2 cellular contexts compared by ENCODE assay signal in the genomic region with DNA sequence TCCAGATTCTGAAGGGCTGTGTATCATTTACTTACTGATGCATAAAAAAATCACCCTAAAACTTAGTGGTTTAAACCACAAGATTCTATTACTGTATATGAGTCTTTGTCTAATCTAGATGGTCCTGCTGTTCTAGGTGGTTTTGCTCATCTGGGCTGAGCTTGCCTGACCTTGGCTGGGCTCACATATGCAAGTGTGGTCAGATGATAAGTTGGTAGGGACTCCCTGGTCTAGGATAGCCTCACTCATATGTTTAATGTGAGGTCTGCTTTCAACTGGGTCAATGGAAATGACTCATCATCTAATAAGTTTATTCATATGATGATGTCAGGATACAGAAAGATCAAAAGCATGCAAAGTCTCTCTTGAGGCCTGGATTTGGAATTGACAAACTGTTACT.
TF ChIP-seq lines count a peak whose summit lies in the region.

No MANE protein-coding gene starts in this region.

TF ChIP-seq in K562, 482 proteins besides CTCF, POLR2A, EP300 and RAD21 (continued from another document):
- TF ChIP-seq FOXJ2 (tag; IDR thresholded peaks at IDR 0.05) (no peak), ZNF57 (CRISPR knock-in tag; IDR thresholded peaks at IDR 0.05) (no peak), ZNF133 (CRISPR knock-in tag; IDR thresholded peaks at IDR 0.05) (no peak), TCF3 (CRISPR knock-in tag; IDR thresholded peaks at IDR 0.05) (peak; percentile 13; the same call in 1 of the 2 replicates), E2F3 (CRISPR knock-in tag; IDR thresholded peaks at IDR 0.05) (no peak)
- TF ChIP-seq, protein P1, sequence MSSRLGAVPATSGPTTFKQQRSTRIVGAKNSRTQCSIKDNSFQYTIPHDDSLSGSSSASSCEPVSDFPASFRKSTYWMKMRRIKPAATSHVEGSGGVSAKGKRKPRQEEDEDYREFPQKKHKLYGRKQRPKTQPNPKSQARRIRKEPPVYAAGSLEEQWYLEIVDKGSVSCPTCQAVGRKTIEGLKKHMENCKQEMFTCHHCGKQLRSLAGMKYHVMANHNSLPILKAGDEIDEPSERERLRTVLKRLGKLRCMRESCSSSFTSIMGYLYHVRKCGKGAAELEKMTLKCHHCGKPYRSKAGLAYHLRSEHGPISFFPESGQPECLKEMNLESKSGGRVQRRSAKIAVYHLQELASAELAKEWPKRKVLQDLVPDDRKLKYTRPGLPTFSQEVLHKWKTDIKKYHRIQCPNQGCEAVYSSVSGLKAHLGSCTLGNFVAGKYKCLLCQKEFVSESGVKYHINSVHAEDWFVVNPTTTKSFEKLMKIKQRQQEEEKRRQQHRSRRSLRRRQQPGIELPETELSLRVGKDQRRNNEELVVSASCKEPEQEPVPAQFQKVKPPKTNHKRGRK (tag; IDR thresholded peaks at IDR 0.05) = no peak

TF ChIP-seq in HepG2, 621 proteins besides CTCF, POLR2A, EP300 and RAD21 (continued from another document):
- TF ChIP-seq, protein P2, sequence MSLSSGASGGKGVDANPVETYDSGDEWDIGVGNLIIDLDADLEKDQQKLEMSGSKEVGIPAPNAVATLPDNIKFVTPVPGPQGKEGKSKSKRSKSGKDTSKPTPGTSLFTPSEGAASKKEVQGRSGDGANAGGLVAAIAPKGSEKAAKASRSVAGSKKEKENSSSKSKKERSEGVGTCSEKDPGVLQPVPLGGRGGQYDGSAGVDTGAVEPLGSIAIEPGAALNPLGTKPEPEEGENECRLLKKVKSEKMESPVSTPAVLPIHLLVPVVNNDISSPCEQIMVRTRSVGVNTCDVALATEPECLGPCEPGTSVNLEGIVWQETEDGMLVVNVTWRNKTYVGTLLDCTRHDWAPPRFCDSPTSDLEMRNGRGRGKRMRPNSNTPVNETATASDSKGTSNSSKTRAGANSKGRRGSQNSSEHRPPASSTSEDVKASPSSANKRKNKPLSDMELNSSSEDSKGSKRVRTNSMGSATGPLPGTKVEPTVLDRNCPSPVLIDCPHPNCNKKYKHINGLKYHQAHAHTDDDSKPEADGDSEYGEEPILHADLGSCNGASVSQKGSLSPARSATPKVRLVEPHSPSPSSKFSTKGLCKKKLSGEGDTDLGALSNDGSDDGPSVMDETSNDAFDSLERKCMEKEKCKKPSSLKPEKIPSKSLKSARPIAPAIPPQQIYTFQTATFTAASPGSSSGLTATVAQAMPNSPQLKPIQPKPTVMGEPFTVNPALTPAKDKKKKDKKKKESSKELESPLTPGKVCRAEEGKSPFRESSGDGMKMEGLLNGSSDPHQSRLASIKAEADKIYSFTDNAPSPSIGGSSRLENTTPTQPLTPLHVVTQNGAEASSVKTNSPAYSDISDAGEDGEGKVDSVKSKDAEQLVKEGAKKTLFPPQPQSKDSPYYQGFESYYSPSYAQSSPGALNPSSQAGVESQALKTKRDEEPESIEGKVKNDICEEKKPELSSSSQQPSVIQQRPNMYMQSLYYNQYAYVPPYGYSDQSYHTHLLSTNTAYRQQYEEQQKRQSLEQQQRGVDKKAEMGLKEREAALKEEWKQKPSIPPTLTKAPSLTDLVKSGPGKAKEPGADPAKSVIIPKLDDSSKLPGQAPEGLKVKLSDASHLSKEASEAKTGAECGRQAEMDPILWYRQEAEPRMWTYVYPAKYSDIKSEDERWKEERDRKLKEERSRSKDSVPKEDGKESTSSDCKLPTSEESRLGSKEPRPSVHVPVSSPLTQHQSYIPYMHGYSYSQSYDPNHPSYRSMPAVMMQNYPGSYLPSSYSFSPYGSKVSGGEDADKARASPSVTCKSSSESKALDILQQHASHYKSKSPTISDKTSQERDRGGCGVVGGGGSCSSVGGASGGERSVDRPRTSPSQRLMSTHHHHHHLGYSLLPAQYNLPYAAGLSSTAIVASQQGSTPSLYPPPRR (CRISPR knock-in tag; IDR thresholded peaks at IDR 0.05; ENCODE audit: borderline replicate concordance) = no peak
- TF ChIP-seq, protein P3, sequence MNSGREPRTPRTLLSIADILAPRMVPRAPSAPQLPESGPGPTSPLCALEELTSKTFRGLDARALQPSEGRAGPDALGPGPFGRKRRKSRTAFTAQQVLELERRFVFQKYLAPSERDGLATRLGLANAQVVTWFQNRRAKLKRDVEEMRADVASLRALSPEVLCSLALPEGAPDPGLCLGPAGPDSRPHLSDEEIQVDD (CRISPR knock-in tag; IDR thresholded peaks at IDR 0.05; ENCODE audit: borderline replicate concordance) = no peak
- TF ChIP-seq, protein P4, sequence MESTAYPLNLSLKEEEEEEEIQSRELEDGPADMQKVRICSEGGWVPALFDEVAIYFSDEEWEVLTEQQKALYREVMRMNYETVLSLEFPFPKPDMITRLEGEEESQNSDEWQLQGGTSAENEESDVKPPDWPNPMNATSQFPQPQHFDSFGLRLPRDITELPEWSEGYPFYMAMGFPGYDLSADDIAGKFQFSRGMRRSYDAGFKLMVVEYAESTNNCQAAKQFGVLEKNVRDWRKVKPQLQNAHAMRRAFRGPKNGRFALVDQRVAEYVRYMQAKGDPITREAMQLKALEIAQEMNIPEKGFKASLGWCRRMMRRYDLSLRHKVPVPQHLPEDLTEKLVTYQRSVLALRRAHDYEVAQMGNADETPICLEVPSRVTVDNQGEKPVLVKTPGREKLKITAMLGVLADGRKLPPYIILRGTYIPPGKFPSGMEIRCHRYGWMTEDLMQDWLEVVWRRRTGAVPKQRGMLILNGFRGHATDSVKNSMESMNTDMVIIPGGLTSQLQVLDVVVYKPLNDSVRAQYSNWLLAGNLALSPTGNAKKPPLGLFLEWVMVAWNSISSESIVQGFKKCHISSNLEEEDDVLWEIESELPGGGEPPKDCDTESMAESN (CRISPR knock-in tag; conservative IDR thresholded peaks at IDR 0.05) = no peak
- TF ChIP-seq ZNF382 (CRISPR knock-in tag; IDR thresholded peaks at IDR 0.05; ENCODE audit: borderline replicate concordance) (no peak), ZMYM3 (CRISPR knock-in tag; IDR thresholded peaks at IDR 0.05) (no peak), ZKSCAN8 (CRISPR knock-in tag; IDR thresholded peaks at IDR 0.05; ENCODE audit: borderline replicate concordance) (no peak), MIER2 (CRISPR knock-in tag; IDR thresholded peaks at IDR 0.05) (no peak), PLRG1 (conservative IDR thresholded peaks at IDR 0.05) (no peak), TCF12 (IDR thresholded peaks at IDR 0.05) (no peak), TCF12 (CRISPR knock-in tag; IDR thresholded peaks at IDR 0.05) (no peak), CCAR2 (optimal IDR thresholded peaks at IDR 0.05; ENCODE audit: low read depth, low read length) (no peak), SAP130 (CRISPR knock-in tag; IDR thresholded peaks at IDR 0.05; ENCODE audit: low read depth) (no peak), SPEN (CRISPR knock-in tag; IDR thresholded peaks at IDR 0.05; ENCODE audit: low read depth) (no peak), PCBP2 (optimal IDR thresholded peaks at IDR 0.05; ENCODE audit: low read depth, low read length, poor library complexity, severe bottlenecking) (no peak), ZNF614 (CRISPR knock-in tag; IDR thresholded peaks at IDR 0.05; ENCODE audit: borderline replicate concordance) (no peak)
- TF ChIP-seq, protein P5, sequence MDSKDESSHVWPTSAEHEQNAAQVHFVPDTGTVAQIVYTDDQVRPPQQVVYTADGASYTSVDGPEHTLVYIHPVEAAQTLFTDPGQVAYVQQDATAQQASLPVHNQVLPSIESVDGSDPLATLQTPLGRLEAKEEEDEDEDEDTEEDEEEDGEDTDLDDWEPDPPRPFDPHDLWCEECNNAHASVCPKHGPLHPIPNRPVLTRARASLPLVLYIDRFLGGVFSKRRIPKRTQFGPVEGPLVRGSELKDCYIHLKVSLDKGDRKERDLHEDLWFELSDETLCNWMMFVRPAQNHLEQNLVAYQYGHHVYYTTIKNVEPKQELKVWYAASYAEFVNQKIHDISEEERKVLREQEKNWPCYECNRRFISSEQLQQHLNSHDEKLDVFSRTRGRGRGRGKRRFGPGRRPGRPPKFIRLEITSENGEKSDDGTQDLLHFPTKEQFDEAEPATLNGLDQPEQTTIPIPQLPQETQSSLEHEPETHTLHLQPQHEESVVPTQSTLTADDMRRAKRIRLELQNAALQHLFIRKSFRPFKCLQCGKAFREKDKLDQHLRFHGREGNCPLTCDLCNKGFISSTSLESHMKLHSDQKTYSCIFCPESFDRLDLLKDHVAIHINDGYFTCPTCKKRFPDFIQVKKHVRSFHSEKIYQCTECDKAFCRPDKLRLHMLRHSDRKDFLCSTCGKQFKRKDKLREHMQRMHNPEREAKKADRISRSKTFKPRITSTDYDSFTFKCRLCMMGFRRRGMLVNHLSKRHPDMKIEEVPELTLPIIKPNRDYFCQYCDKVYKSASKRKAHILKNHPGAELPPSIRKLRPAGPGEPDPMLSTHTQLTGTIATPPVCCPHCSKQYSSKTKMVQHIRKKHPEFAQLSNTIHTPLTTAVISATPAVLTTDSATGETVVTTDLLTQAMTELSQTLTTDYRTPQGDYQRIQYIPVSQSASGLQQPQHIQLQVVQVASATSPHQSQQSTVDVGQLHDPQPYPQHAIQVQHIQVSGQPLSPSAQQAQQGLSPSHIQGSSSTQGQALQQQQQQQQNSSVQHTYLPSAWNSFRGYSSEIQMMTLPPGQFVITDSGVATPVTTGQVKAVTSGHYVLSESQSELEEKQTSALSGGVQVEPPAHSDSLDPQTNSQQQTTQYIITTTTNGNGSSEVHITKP (CRISPR knock-in tag; IDR thresholded peaks at IDR 0.05; ENCODE audit: low read depth) = no peak
- TF ChIP-seq, protein P6, sequence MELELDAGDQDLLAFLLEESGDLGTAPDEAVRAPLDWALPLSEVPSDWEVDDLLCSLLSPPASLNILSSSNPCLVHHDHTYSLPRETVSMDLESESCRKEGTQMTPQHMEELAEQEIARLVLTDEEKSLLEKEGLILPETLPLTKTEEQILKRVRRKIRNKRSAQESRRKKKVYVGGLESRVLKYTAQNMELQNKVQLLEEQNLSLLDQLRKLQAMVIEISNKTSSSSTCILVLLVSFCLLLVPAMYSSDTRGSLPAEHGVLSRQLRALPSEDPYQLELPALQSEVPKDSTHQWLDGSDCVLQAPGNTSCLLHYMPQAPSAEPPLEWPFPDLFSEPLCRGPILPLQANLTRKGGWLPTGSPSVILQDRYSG (CRISPR knock-in tag; IDR thresholded peaks at IDR 0.05) = no peak
